Comparison of ENCODE assay signal across 11 cellular contexts in genomic region chr7:78529392-78529791, GRCh38.
DNase-seq lines count a peak whose midpoint lies in the region; ATAC-seq lines count a peak whose summit lies in the region.
"Had no signal": no experiment of that assay in that cellular context is flagged by ENCODE, and none has a peak within 500 bp of the region (broad histone marks: within the 10 kb centered on the region; RNA-seq: fewer than 3 reads in every experiment).

No MANE protein-coding gene starts in this region.

- DNase-seq in EH (ENCODE audit: low read depth): peak; percentile 60
- DNase-seq in HS-27A (ENCODE audit: low read depth): peak; percentile 31
- peak; percentile 15 for DNase-seq in amniotic stem cell (lab: John Stamatoyannopoulos, UW)
- peak; percentile 9 for DNase-seq in iris pigment epithelial cell (ENCODE audit: low read depth)
- no peak for DNase-seq in NCI-H2107 (lab: John Stamatoyannopoulos, UW)
- DNase-seq in stimulated activated CD4-positive, alpha-beta T cell treated with anti-CD3 and anti-CD28 coated beads, Interleukin-1b, Interleukin-23, amount 100 ng/mL, for 48 hours: no peak
- DNase-seq in H4 (ENCODE audit: low spot score): no peak
- DNase-seq: NCI-H1048, OCI-M1 had no signal

- no peak for ATAC-seq in HG02884 (IDR thresholded peaks at IDR 0.05; ENCODE audit: unreplicated experiment)
- ATAC-seq: HepG2 had no signal

Comparison
In these comparisons a context has a peak if more than half of its experiments do, and no peak if none do; other contexts are left out.
1. DNase-seq: peak in EH (single experiment), HS-27A (single experiment), amniotic stem cell (single experiment) and iris pigment epithelial cell (single experiment); none in NCI-H2107 (single experiment), stimulated activated CD4-positive, alpha-beta T cell treated with anti-CD3 and anti-CD28 coated beads, Interleukin-1b, Interleukin-23, amount 100 ng/mL, for 48 hours (single experiment) and H4 (single experiment).